ENCODE assay signal across 14 cellular contexts in the genomic region with DNA sequence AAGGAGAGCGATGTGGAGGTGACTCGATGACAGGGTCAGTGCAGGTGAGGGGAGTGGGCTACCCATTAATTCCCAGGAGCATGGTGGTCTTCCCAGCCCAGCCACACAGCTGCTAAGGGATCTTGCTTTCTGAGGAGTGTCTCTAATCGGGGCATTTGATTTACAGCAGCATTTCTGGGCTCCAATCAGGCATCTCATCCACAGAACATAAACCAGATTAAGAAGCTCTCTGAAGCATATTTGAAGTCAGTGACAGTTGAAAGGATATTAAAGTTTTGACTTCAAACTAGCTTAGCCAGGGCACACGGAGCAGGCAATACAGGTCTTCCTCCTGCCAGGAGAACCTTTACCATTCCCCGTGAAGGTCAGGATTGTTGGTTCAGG. TPM values are rescaled to one million over a fixed set of nuclear protein-coding genes. Genes with fewer than 3 reads are reported as not detected.
A peak's percentile ranks its signal among the peaks of the same experiment; 100 is the strongest.
DNase-seq lines count a peak whose midpoint lies in the region; ATAC-seq and TF ChIP-seq lines count a peak whose summit lies in the region.
"Had no signal": no experiment of that assay in that cellular context is flagged by ENCODE, and none has a peak within 500 bp of the region (broad histone marks: within the 10 kb centered on the region; RNA-seq: fewer than 3 reads in every experiment).

No MANE protein-coding gene starts in this region.

- H3K27ac ChIP-seq in neutrophil, result peak overlapping the region; percentile 75
- H3K27ac ChIP-seq: epithelial cell of prostate, gastroesophageal sphincter had no signal

- no peak for TF ChIP-seq CTCF in neutrophil (IDR thresholded peaks at IDR 0.05)

- H3K4me3 Mint-ChIP-seq in T-helper 2 cell treated with Interferon-gamma antibody and Interleukin-4, amounts not matched to agents 5 μg/mL and 100 μg/mL, for 36 hours, result no peak overlapping the region
- H3K4me3 Mint-ChIP-seq in central memory CD8-positive, alpha-beta T cell, result peak overlapping the region; percentile 82

- no peaks in the 10 kb centered on the region for H3K27me3 ChIP-seq in neutrophil
- H3K27me3 ChIP-seq: tibial nerve had no signal

- peaks cover 5% of the 10 kb centered on the region for H3K9me3 Mint-ChIP-seq in T-helper 2 cell treated with Interferon-gamma antibody and Interleukin-4, amounts not matched to agents 5 μg/mL and 100 μg/mL, for 36 hours
- no peaks in the 10 kb centered on the region for H3K9me3 Mint-ChIP-seq in central memory CD8-positive, alpha-beta T cell

- peaks cover 40% of the 10 kb centered on the region for H3K4me1 Mint-ChIP-seq in T-helper 2 cell treated with Interferon-gamma antibody and Interleukin-4, amounts not matched to agents 5 μg/mL and 100 μg/mL, for 36 hours (ENCODE audit: low read depth)
- peaks cover 75% of the 10 kb centered on the region for H3K4me1 Mint-ChIP-seq in central memory CD8-positive, alpha-beta T cell

- H3K4me1 ChIP-seq in neutrophil (ENCODE audit: control insufficient read depth in 1 of 2, insufficient read depth in 1 of 2, low read depth in 1 of 2, low read length in 1 of 2), result peaks cover 39% of the 10 kb centered on the region in 2 experiments
- H3K4me1 ChIP-seq: gastroesophageal sphincter had no signal

- peak overlapping the region; percentile 79 for H3K27ac Mint-ChIP-seq in T-helper 2 cell treated with Interferon-gamma antibody and Interleukin-4, amounts not matched to agents 5 μg/mL and 100 μg/mL, for 36 hours
- peak overlapping the region; percentile 99 for H3K27ac Mint-ChIP-seq in central memory CD8-positive, alpha-beta T cell (ENCODE audit: low read depth)

- H3K27me3 Mint-ChIP-seq in T-helper 2 cell treated with Interferon-gamma antibody and Interleukin-4, amounts not matched to agents 5 μg/mL and 100 μg/mL, for 36 hours (ENCODE audit: low read depth), result no peaks in the 10 kb centered on the region
- H3K27me3 Mint-ChIP-seq in central memory CD8-positive, alpha-beta T cell, result no peaks in the 10 kb centered on the region

- no peak overlapping the region for H3K4me3 ChIP-seq in neutrophil (ENCODE audit: low read depth in 1 of 2, low read length in 1 of 2)
- H3K4me3 ChIP-seq: gastroesophageal sphincter, lung had no signal

- peaks cover 5% of the 10 kb centered on the region for H3K36me3 Mint-ChIP-seq in T-helper 2 cell treated with Interferon-gamma antibody and Interleukin-4, amounts not matched to agents 5 μg/mL and 100 μg/mL, for 36 hours (ENCODE audit: low read depth)
- peaks cover 17% of the 10 kb centered on the region for H3K36me3 Mint-ChIP-seq in central memory CD8-positive, alpha-beta T cell (ENCODE audit: insufficient read depth)

- no peaks in the 10 kb centered on the region for H3K36me3 ChIP-seq in neutrophil
- H3K36me3 ChIP-seq: gastroesophageal sphincter, tibial nerve had no signal

- DNase-seq in T-helper 2 cell treated with Interferon-gamma antibody and Interleukin-4, amounts not matched to agents 5 μg/mL and 100 μg/mL, for 36 hours (ENCODE audit: low spot score), result no peak
- DNase-seq in T-helper 2 cell (no peak), NCI-H82 treated with DMSO at 0.1 percent for 48 hours (lab: John Stamatoyannopoulos, UW; ENCODE audit: unreplicated experiment) (peak; percentile 65), dermis blood vessel endothelial cell (no peak)
- DNase-seq in central memory CD8-positive, alpha-beta T cell (ENCODE audit: low spot score in 2 of 2), result no peak
- DNase-seq: NCI-H2107 had no signal

- ATAC-seq in central memory CD8-positive, alpha-beta T cell (replicated peaks; ENCODE audit: extremely low read depth, poor library complexity, severe bottlenecking), result no peak
- ATAC-seq in GM21526 (IDR thresholded peaks at IDR 0.05; ENCODE audit: low FRiP score, unreplicated experiment) (no peak), GM18907 (IDR thresholded peaks at IDR 0.05; ENCODE audit: unreplicated experiment) (no peak)
- ATAC-seq: gastroesophageal sphincter, Panc1 had no signal

- no peaks in the 10 kb centered on the region for H3K9me3 ChIP-seq in neutrophil

RNA-seq across cellular contexts. Expression of a gene that starts 40.0 kb away (rescaled TPM):
- under 0.01 and 0.09 TPM in 2 replicates for total RNA-seq in dermis blood vessel endothelial cell
